30 cellular contexts compared by ENCODE assay signal in genomic region chr10:55058800-55059199, GRCh38.
"Had no signal": no experiment of that assay in that cellular context is flagged by ENCODE, and none has a peak within 500 bp of the region (broad histone marks: within the 10 kb centered on the region; RNA-seq: fewer than 3 reads in every experiment).

No MANE protein-coding gene starts in this region.

- H3K27ac Mint-ChIP-seq: activated CD4-positive, alpha-beta memory T cell treated with anti-CD3 and anti-CD28 coated beads for 36 hours; activated CD4-positive, alpha-beta T cell treated with anti-CD3 and anti-CD28 coated beads, Interleukin-2, amount 10 ng/mL, durations not matched to agents 7 days and 5 days; activated naive CD4-positive, alpha-beta T cell treated with anti-CD3 and anti-CD28 coated beads for 36 hours; activated naive CD8-positive, alpha-beta T cell; activated T-helper 17 cell treated with anti-CD3 and anti-CD28 coated beads, Interleukin-2, amount 50 U/mL, for 72 hours; T-cell had no signal

- H3K36me3 ChIP-seq: brain microvascular endothelial cell, cardiac muscle cell, Peyer's patch, SJSA1 had no signal

- H3K27me3 ChIP-seq: brain microvascular endothelial cell, cardiac muscle cell, Peyer's patch, SJSA1 had no signal

- H3K4me3 Mint-ChIP-seq: activated CD4-positive, alpha-beta memory T cell treated with anti-CD3 and anti-CD28 coated beads for 36 hours; activated CD4-positive, alpha-beta T cell treated with anti-CD3 and anti-CD28 coated beads, Interleukin-2, amount 10 ng/mL, durations not matched to agents 7 days and 5 days; activated naive CD4-positive, alpha-beta T cell treated with anti-CD3 and anti-CD28 coated beads for 36 hours; activated naive CD8-positive, alpha-beta T cell; activated T-cell treated with anti-CD3 and anti-CD28 coated beads, Interleukin-2, amount 50 U/mL, for 4 hours; activated T-helper 17 cell treated with anti-CD3 and anti-CD28 coated beads, Interleukin-2, amount 50 U/mL, for 72 hours; T-cell had no signal

- H3K27me3 Mint-ChIP-seq: activated CD4-positive, alpha-beta memory T cell treated with anti-CD3 and anti-CD28 coated beads for 36 hours; activated CD4-positive, alpha-beta T cell treated with anti-CD3 and anti-CD28 coated beads, Interleukin-2, amount 10 ng/mL, durations not matched to agents 7 days and 5 days; activated naive CD8-positive, alpha-beta T cell; activated T-helper 17 cell treated with anti-CD3 and anti-CD28 coated beads, Interleukin-2, amount 50 U/mL, for 72 hours; T-cell had no signal

- DNase-seq: activated CD4-positive, alpha-beta memory T cell treated with anti-CD3 and anti-CD28 coated beads for 36 hours; activated CD4-positive, alpha-beta T cell treated with anti-CD3 and anti-CD28 coated beads, Interleukin-2, amount 10 ng/mL, durations not matched to agents 7 days and 5 days; activated CD4-positive, CD25-positive, alpha-beta regulatory T cell; activated CD8-positive, alpha-beta memory T cell treated with anti-CD3 and anti-CD28 coated beads for 24 hours; activated gamma-delta T cell; activated naive CD4-positive, alpha-beta T cell treated with anti-CD3 and anti-CD28 coated beads for 36 hours; activated T-cell treated with anti-CD3 and anti-CD28 coated beads, Interleukin-2, amount 50 U/mL, for 4 hours; amygdala; brain microvascular endothelial cell; MV-4-11; NCI-H1092 treated with DMSO at 0.1 percent for 48 hours; NCI-H1436; NCI-H1694 treated with DMSO at 0.1 percent for 48 hours; NCI-H2029 treated with DMSO at 0.1 percent for 48 hours; NCI-H345; NCI-H510A; NCI-H526 treated with DMSO at 0.1 percent for 48 hours; Peyer's patch; SHP77; T-cell; T-helper 2 cell; T1000 had no signal

- H3K36me3 Mint-ChIP-seq: activated CD4-positive, alpha-beta memory T cell treated with anti-CD3 and anti-CD28 coated beads for 36 hours; activated naive CD8-positive, alpha-beta T cell; T-cell had no signal

- H3K4me1 Mint-ChIP-seq: activated CD4-positive, alpha-beta T cell treated with anti-CD3 and anti-CD28 coated beads, Interleukin-2, amount 10 ng/mL, durations not matched to agents 7 days and 5 days; activated T-helper 17 cell treated with anti-CD3 and anti-CD28 coated beads, Interleukin-2, amount 50 U/mL, for 72 hours; T-cell had no signal

- H3K4me1 ChIP-seq: Peyer's patch, SJSA1 had no signal

- H3K27ac ChIP-seq: brain microvascular endothelial cell, cardiac muscle cell, KMS-11, Peyer's patch, SJSA1, VCaP had no signal

- H3K4me3 ChIP-seq: cardiac muscle cell, Peyer's patch, SJSA1 had no signal

- FAIRE-seq: astrocyte, TTC549 had no signal

- H3K9me3 ChIP-seq: Peyer's patch, SJSA1 had no signal
